Comparison of ENCODE assay signal across 31 cellular contexts in the genomic region with DNA sequence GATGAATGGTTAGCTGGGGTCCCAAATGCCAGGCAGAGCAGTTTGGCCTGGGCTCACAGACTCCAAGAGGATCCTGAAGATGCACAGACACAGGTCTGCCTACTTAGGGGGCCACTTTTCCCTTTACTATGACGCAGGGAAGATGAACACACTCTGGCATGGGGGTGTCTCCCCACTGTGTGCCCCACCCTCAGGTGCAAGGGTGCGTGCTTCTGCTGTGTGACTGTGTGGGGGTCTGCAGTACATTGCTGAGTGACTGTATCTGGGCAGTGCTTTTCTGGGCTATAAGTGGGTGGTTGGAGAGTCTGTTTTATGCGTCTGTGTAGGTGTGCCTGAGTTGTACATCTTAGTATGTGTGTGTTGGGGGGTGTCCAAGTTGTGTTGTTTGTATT. TPM values are rescaled to one million over a fixed set of nuclear protein-coding genes. Genes with fewer than 3 reads are reported as not detected.
"Had no signal": no experiment of that assay in that cellular context is flagged by ENCODE, and none has a peak within 500 bp of the region (broad histone marks: within the 10 kb centered on the region; RNA-seq: fewer than 3 reads in every experiment).

No MANE protein-coding gene starts in this region.

- H3K4me2 ChIP-seq: KMS-11, SK-N-SH had no signal

- H3K4me1 ChIP-seq: ascending aorta, SJCRH30 had no signal

- H3K36me3 Mint-ChIP-seq: activated naive CD4-positive, alpha-beta T cell treated with anti-CD3 and anti-CD28 coated beads, Interleukin-2, amount 50 U/mL, for 72 hours; brain had no signal

- H3K27ac ChIP-seq: ascending aorta, KMS-11, SJCRH30 had no signal

- DNase-seq: activated CD4-positive, alpha-beta T cell treated with anti-CD3 and anti-CD28 coated beads for 48 hours; activated CD4-positive, alpha-beta T cell treated with anti-CD3 and anti-CD28 coated beads, Interleukin-2, amount 50 U/mL, for 4 hours; activated CD4-positive, CD25-positive, alpha-beta regulatory T cell treated with anti-CD3 and anti-CD28 coated beads, Interleukin-2, amount 50 U/mL, for 72 hours; activated CD8-positive, alpha-beta memory T cell treated with anti-CD3 and anti-CD28 coated beads, Interleukin-2, amount 50 U/mL, for 48 hours; activated CD8-positive, alpha-beta T cell treated with anti-CD3 and anti-CD28 coated beads, Interleukin-2, amount 10 ng/mL, durations not matched to agents 7 days and 5 days; activated effector memory CD4-positive, alpha-beta T cell treated with anti-CD3 and anti-CD28 coated beads, Interleukin-2, amount 50 U/mL, for 16 hours; activated naive CD4-positive, alpha-beta T cell treated with Interleukin-2 at 50 U/mL for 16 hours; activated naive CD8-positive, alpha-beta T cell treated with anti-CD3 and anti-CD28 coated beads, Interleukin-2, amount 50 U/mL, for 24 hours; activated T-cell treated with anti-CD3 and anti-CD28 coated beads, Interleukin-2, amount 50 U/mL, for 1 hour; amniotic stem cell; NCI-H1092; NCI-H1417; NCI-H1930; NCI-H2171 treated with DMSO at 0.1 percent for 48 hours; NCI-H226; NCI-H526; NCI-H82; RPMI8226; SJCRH30; SK-N-SH; SW 1271 had no signal

- H3K4me3 Mint-ChIP-seq: activated CD8-positive, alpha-beta T cell treated with anti-CD3 and anti-CD28 coated beads, Interleukin-2, amount 10 ng/mL, durations not matched to agents 7 days and 5 days; activated naive CD8-positive, alpha-beta T cell treated with anti-CD3 and anti-CD28 coated beads, Interleukin-2, amount 50 U/mL, for 24 hours; central memory CD8-positive, alpha-beta T cell had no signal

- H3K27me3 Mint-ChIP-seq: activated naive CD8-positive, alpha-beta T cell treated with anti-CD3 and anti-CD28 coated beads, Interleukin-2, amount 50 U/mL, for 24 hours had no signal

- H3K36me3 ChIP-seq: ascending aorta, SJCRH30 had no signal

- H3K9me3 Mint-ChIP-seq: activated naive CD4-positive, alpha-beta T cell treated with anti-CD3 and anti-CD28 coated beads, Interleukin-2, amount 50 U/mL, for 72 hours; activated naive CD8-positive, alpha-beta T cell treated with anti-CD3 and anti-CD28 coated beads, Interleukin-2, amount 50 U/mL, for 24 hours; brain; central memory CD8-positive, alpha-beta T cell had no signal

- H3K4me1 Mint-ChIP-seq: activated naive CD8-positive, alpha-beta T cell treated with anti-CD3 and anti-CD28 coated beads, Interleukin-2, amount 50 U/mL, for 24 hours; brain; central memory CD8-positive, alpha-beta T cell had no signal

- H3K9ac ChIP-seq: KMS-11, SK-N-SH had no signal

- H3K9me3 ChIP-seq: ascending aorta, SJCRH30, SK-N-SH had no signal

- H3K27me3 ChIP-seq: ascending aorta had no signal

- ATAC-seq: activated CD8-positive, alpha-beta T cell treated with anti-CD3 and anti-CD28 coated beads, Interleukin-2, amount 10 ng/mL, durations not matched to agents 7 days and 5 days; activated naive CD4-positive, alpha-beta T cell treated with anti-CD3 and anti-CD28 coated beads, Interleukin-2, amount 50 U/mL, for 72 hours; activated naive CD8-positive, alpha-beta T cell treated with anti-CD3 and anti-CD28 coated beads, Interleukin-2, amount 50 U/mL, for 24 hours; Right ventricle myocardium inferior had no signal

- H3K4me3 ChIP-seq: ascending aorta, SJCRH30 had no signal

- H3K27ac Mint-ChIP-seq: activated CD8-positive, alpha-beta T cell treated with anti-CD3 and anti-CD28 coated beads, Interleukin-2, amount 10 ng/mL, durations not matched to agents 7 days and 5 days; activated naive CD4-positive, alpha-beta T cell treated with anti-CD3 and anti-CD28 coated beads, Interleukin-2, amount 50 U/mL, for 72 hours; activated naive CD8-positive, alpha-beta T cell treated with anti-CD3 and anti-CD28 coated beads, Interleukin-2, amount 50 U/mL, for 24 hours had no signal

RNA-seq across cellular contexts. Expression of gene NR0B2, which starts 3.8 kb away (rescaled TPM):
- total RNA-seq: activated CD8-positive, alpha-beta T cell treated with anti-CD3 and anti-CD28 coated beads, Interleukin-2, amount 10 ng/mL, durations not matched to agents 7 days and 5 days; activated naive CD4-positive, alpha-beta T cell treated with anti-CD3 and anti-CD28 coated beads, Interleukin-2, amount 50 U/mL, for 72 hours; ascending aorta; MCF 10A; NCI-H460; OCI-LY7; SJCRH30; T-helper 1 cell treated with Interleukin-12 subunit alpha and Interleukin-12 subunit beta and Interleukin-4 antibody, amounts not matched to agents 30 ng/mL and 1 ng/mL, for 36 hours had no signal
- polyA plus RNA-seq: SK-N-SH had no signal

RNA-seq across cellular contexts. Expression of gene SFN, which starts 47.0 kb away (rescaled TPM):
- total RNA-seq: Right ventricle myocardium inferior had no signal
